11 cellular contexts compared by ENCODE assay signal in the genomic region with DNA sequence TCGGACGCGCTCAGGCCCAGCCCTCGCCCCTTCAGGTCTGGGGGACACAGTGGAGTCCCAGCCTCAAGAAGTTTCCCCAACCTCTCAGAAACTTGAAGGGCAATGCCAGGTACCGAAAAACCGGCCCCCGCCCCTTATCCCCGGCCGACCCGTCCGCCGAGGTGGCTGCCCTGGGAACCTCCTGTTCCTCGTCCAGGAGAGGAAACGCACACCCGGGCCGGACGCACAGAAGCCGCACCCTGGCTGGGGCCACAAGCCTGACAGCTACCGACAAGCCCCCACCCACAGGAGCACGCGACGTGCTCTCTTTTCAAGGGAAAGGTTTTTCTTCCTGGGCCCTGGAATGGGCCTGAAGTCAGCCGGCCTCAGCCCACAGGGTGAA. TPM values are rescaled to one million over a fixed set of nuclear protein-coding genes. Genes with fewer than 3 reads are reported as not detected.
DNase-seq lines count a peak whose midpoint lies in the region; ATAC-seq, FAIRE-seq and TF ChIP-seq lines count a peak whose summit lies in the region.
"Had no signal": no experiment of that assay in that cellular context is flagged by ENCODE, and none has a peak within 500 bp of the region (broad histone marks: within the 10 kb centered on the region; RNA-seq: fewer than 3 reads in every experiment).

No MANE protein-coding gene starts in this region.

- H3K9me3 ChIP-seq in small intestine (ENCODE audit: control insufficient read depth, low read depth) (no peaks in the 10 kb centered on the region), MM.1S (replicated peaks; ENCODE audit: insufficient read depth, low read length) (no peaks in the 10 kb centered on the region)

- no peak overlapping the region for H2BK15ac ChIP-seq in mesendoderm (replicated peaks; ENCODE audit: low read depth)

- H3K27me3 ChIP-seq in GM06990 (replicated peaks; ENCODE audit: control insufficient read depth, insufficient read depth, low read length), result no peaks in the 10 kb centered on the region
- H3K27me3 ChIP-seq in small intestine (ENCODE audit: control insufficient read depth in 2 of 2, insufficient read depth in 2 of 2, low read length in 2 of 2), result peaks cover 3 to 28% of the 10 kb centered on the region in 2 donors
- peaks cover 12% of the 10 kb centered on the region for H3K27me3 ChIP-seq in mesendoderm (ENCODE audit: insufficient read depth, low read length, poor library complexity)
- no peaks in the 10 kb centered on the region for H3K27me3 ChIP-seq in MM.1S (replicated peaks; ENCODE audit: insufficient read depth, low read length)

- H3K4me2 ChIP-seq in mesendoderm (ENCODE audit: low read length) (no peak overlapping the region), MM.1S (ENCODE audit: low read depth, low read length) (no peak overlapping the region)

- no peak overlapping the region for H3K56ac ChIP-seq in mesendoderm (ENCODE audit: low read length)

- H3K36me3 ChIP-seq in GM06990 (ENCODE audit: control insufficient read depth, insufficient read depth, low read length), result peaks cover 5% of the 10 kb centered on the region
- no peaks in the 10 kb centered on the region for H3K36me3 ChIP-seq in small intestine (ENCODE audit: control insufficient read depth in 2 of 2, insufficient read depth in 2 of 2, low read length in 2 of 2)
- H3K36me3 ChIP-seq in mesendoderm (ENCODE audit: control insufficient read depth, insufficient read depth, low read length), result no peaks in the 10 kb centered on the region
- H3K36me3 ChIP-seq in MM.1S (replicated peaks; ENCODE audit: insufficient read depth, low read length), result no peaks in the 10 kb centered on the region

- H3K79me2 ChIP-seq in mesendoderm (ENCODE audit: control insufficient read depth, insufficient read depth, low read length), result no peaks in the 10 kb centered on the region
- H3K79me2 ChIP-seq in MM.1S (ENCODE audit: low read length), result peaks cover 84% of the 10 kb centered on the region

- TF ChIP-seq CTCF in GM06990 (IDR thresholded peaks at IDR 0.05; ENCODE audit: insufficient read depth, low read length, poor library complexity, severe bottlenecking), result no peak
- no peak for TF ChIP-seq CTCF in WTC11 (IDR thresholded peaks at IDR 0.05)
- no peak for TF ChIP-seq CTCF in MM.1S (IDR thresholded peaks at IDR 0.05; ENCODE audit: low read length)

- H3K27ac ChIP-seq in small intestine (ENCODE audit: low read depth in 1 of 2, low read length in 1 of 2) (peak overlapping the region in 1 of 2 donors; percentile 26), mesendoderm (ENCODE audit: low read depth, low read length) (no peak overlapping the region), MM.1S (ENCODE audit: low read length) (no peak overlapping the region)
- H3K27ac ChIP-seq: SK-N-MC had no signal

- H3K4me1 ChIP-seq in small intestine (ENCODE audit: control insufficient read depth in 2 of 2, insufficient read depth in 1 of 2, low read depth in 1 of 2, low read length in 1 of 2) (no peaks in the 10 kb centered on the region), mesendoderm (ENCODE audit: control insufficient read depth, low read depth, low read length) (no peaks in the 10 kb centered on the region), MM.1S (ENCODE audit: low read length) (no peaks in the 10 kb centered on the region)

- H4K5ac ChIP-seq in mesendoderm (ENCODE audit: low read length), result no peak overlapping the region

- H3K27ac Mint-ChIP-seq in WTC11, result no peak overlapping the region

- CTCF ChIA-PET in WTC11 (lab: Charles Lee), result interaction anchor here (0.8 to 1.8 kb wide), 2 partner anchors 149 to 227 kb away, joined by 3 to 13 read pairs; no protein-coding TSS in a partner anchor

- H3K9me3 Mint-ChIP-seq in WTC11, result no peaks in the 10 kb centered on the region

- H3K4me3 Mint-ChIP-seq in WTC11, result peak overlapping the region; percentile 46; the same call in 1 of the 2 replicates

- no peaks in the 10 kb centered on the region for H4K20me1 ChIP-seq in MM.1S (ENCODE audit: insufficient read depth, low read length)

- H3F3A ChIP-seq in MM.1S (ENCODE audit: insufficient read depth, low read length), result no peaks in the 10 kb centered on the region

- H3K18ac ChIP-seq in mesendoderm (ENCODE audit: low read length), result no peak overlapping the region

- H3K9me2 ChIP-seq in MM.1S (replicated peaks; ENCODE audit: insufficient read depth, low read length), result no peaks in the 10 kb centered on the region

- no peak overlapping the region for H2AK5ac ChIP-seq in mesendoderm (ENCODE audit: low read length)

- no peaks in the 10 kb centered on the region for H3K4me1 Mint-ChIP-seq in WTC11

- WGBS in small intestine, 3 donors, result 10 to 23% (median 20%) methylated on average over 23 of the region's 23 CpGs
- no CpG with 5 or more reads among the region's 23 CpGs for WGBS in mesendoderm (ENCODE audit: extremely low coverage, insufficient coverage, low lambda C conversion rate)

- FAIRE-seq in small intestine (lab: Jason Lieb, UNC), result no peak

- no peak overlapping the region for H2AFZ ChIP-seq in MM.1S (ENCODE audit: low read length)

- DNase-seq in GM06990 (ENCODE audit: extremely low read depth, insufficient read length) (no peak), WTC11 (ENCODE audit: low spot score) (no peak), small intestine (no peak), mesendoderm (no peak), NCI-H2029 treated with DMSO at 0.1 percent for 48 hours (lab: John Stamatoyannopoulos, UW) (no peak), MM.1S (no peak)

- no peak overlapping the region for H4K8ac ChIP-seq in mesendoderm (ENCODE audit: low read depth, low read length)

- ATAC-seq in WTC11 (no peak), GM21619 (IDR thresholded peaks at IDR 0.05; ENCODE audit: unreplicated experiment) (no peak)

- H3K79me1 ChIP-seq in mesendoderm (ENCODE audit: low read length), result no peaks in the 10 kb centered on the region

- no peak overlapping the region for H2BK5ac ChIP-seq in mesendoderm (ENCODE audit: low read length)

- H3K23ac ChIP-seq in mesendoderm (ENCODE audit: low read length), result no peak overlapping the region

- H3K4me3 ChIP-seq in GM06990 (replicated peaks; ENCODE audit: low read depth, low read length) (peak overlapping the region; percentile 51), iPS-11a (ENCODE audit: low read depth, low read length) (peak overlapping the region; percentile 17), small intestine (ENCODE audit: low read depth in 1 of 2, low read length in 2 of 2) (peak overlapping the region; percentile 10 to 17), mesendoderm (ENCODE audit: low read length) (no peak overlapping the region), MM.1S (ENCODE audit: low read length) (no peak overlapping the region)
- H3K4me3 ChIP-seq: SK-N-MC had no signal

- no peak overlapping the region for H3K4ac ChIP-seq in mesendoderm (ENCODE audit: low read depth, low read length)

- H3K9ac ChIP-seq in mesendoderm (ENCODE audit: low read length) (no peak overlapping the region), MM.1S (ENCODE audit: low read length) (no peak overlapping the region)

- H3K36me3 Mint-ChIP-seq in WTC11, result no peaks in the 10 kb centered on the region

- POLR2A ChIA-PET in WTC11 (lab: Charles Lee), result no interaction called here

- H3K27me3 Mint-ChIP-seq in WTC11 (ENCODE audit: low read depth), result peaks cover 29% of the 10 kb centered on the region

- H2BK120ac ChIP-seq in mesendoderm (ENCODE audit: low read depth, low read length), result no peak overlapping the region

TF ChIP-seq in WTC11, 78 proteins besides CTCF, POLR2A, EP300 and RAD21 (continues in another document):
- TF ChIP-seq NFATC4 (CRISPR knock-in tag; IDR thresholded peaks at IDR 0.05) (no peak), ZNF512 (CRISPR knock-in tag; IDR thresholded peaks at IDR 0.05; ENCODE audit: borderline replicate concordance) (no peak), E2F1 (CRISPR knock-in tag; IDR thresholded peaks at IDR 0.05) (no peak), ZNF423 (CRISPR knock-in tag; IDR thresholded peaks at IDR 0.05) (no peak)
- TF ChIP-seq, protein P1, sequence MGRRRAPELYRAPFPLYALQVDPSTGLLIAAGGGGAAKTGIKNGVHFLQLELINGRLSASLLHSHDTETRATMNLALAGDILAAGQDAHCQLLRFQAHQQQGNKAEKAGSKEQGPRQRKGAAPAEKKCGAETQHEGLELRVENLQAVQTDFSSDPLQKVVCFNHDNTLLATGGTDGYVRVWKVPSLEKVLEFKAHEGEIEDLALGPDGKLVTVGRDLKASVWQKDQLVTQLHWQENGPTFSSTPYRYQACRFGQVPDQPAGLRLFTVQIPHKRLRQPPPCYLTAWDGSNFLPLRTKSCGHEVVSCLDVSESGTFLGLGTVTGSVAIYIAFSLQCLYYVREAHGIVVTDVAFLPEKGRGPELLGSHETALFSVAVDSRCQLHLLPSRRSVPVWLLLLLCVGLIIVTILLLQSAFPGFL (CRISPR knock-in tag; IDR thresholded peaks at IDR 0.05; ENCODE audit: borderline replicate concordance), result no peak

RNA-seq across cellular contexts. Expression of gene CBFA2T3, which starts 37.2 kb away (rescaled TPM):
- 1.9 to 2.8 TPM (median 2.6 TPM) in 3 replicates for total RNA-seq in WTC11 (2021)
- 1 to 10 TPM; 1.4 to 5.7 (median 2.5) TPM for polyA plus RNA-seq in small intestine
- 0.20 TPM for polyA plus RNA-seq in mesendoderm (2013, experiment 1 of 2)
- polyA plus RNA-seq in mesendoderm (2013, experiment 2 of 2), result 0.21 TPM
- total RNA-seq: HT1080, osteocyte had no signal

Comparison
In these comparisons a context has a peak if more than half of its experiments do, and no peak if none do; other contexts are left out.
1. H3K4me3 ChIP-seq: peak in GM06990 (single experiment), iPS-11a (single experiment) and small intestine (2 of 2); none in mesendoderm (single experiment) and MM.1S (single experiment).